Comparison of ENCODE assay signal across 13 cellular contexts in the genomic region with DNA sequence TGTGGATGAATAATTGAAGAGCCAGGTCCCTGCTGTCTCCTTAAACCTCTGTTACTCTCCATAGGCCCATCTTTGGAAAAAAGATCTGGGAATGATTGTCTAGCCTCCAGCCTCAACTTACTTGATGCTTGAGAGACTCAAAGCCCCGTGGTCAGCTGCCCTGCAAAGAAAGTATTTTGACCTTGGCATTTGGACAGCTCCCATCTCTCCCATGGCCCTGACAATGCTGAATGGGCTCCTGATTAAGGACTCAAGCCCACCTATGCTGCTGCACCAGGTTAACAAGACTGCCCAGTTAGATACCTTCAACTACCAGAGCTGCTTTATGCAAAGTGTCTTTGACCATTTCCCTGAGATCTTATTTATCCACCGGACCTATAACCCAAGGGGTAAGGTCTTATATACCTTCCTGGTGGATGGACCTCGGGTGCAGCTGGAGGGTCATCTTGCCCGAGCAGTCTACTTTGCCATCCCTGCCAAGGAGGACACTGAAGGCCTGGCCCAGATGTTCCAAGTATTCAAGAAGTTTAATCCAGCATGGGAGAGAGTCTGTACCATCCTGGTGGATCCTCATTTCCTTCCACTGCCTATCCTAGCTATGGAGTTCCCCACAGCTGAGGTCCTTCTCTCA. TPM values are rescaled to one million over a fixed set of nuclear protein-coding genes. Genes with fewer than 3 reads are reported as not detected.
DNase-seq lines count a peak whose midpoint lies in the region; ATAC-seq, FAIRE-seq and TF ChIP-seq lines count a peak whose summit lies in the region.
"Had no signal": no experiment of that assay in that cellular context is flagged by ENCODE, and none has a peak within 500 bp of the region (broad histone marks: within the 10 kb centered on the region; RNA-seq: fewer than 3 reads in every experiment).

No MANE protein-coding gene starts in this region.

- peaks cover 32% of the 10 kb centered on the region for H3K36me3 Mint-ChIP-seq in activated CD4-positive, alpha-beta T cell treated with anti-CD3 and anti-CD28 coated beads, Interleukin-2, amount 10 ng/mL, durations not matched to agents 24 days and 14 days (ENCODE audit: low read depth)
- peaks cover 21% of the 10 kb centered on the region for H3K36me3 Mint-ChIP-seq in activated naive CD8-positive, alpha-beta T cell treated with anti-CD3 and anti-CD28 coated beads for 36 hours
- peaks cover 17% of the 10 kb centered on the region for H3K36me3 Mint-ChIP-seq in nephron progenitor cell (ENCODE audit: low read depth)

- no peak for TF ChIP-seq RAD21 in Ishikawa (IDR thresholded peaks at IDR 0.05; ENCODE audit: low read depth)

- H3K4me1 ChIP-seq in SJCRH30 = peaks cover 9% of the 10 kb centered on the region

- no peak for TF ChIP-seq CTCF in nephron progenitor cell (IDR thresholded peaks at IDR 0.05)

- ATAC-seq in HG02610 (IDR thresholded peaks at IDR 0.05; ENCODE audit: unreplicated experiment) = no peak
- ATAC-seq: esophagus mucosa, K562 had no signal

- H3K4me1 Mint-ChIP-seq in activated CD4-positive, alpha-beta T cell treated with anti-CD3 and anti-CD28 coated beads, Interleukin-2, amount 10 ng/mL, durations not matched to agents 24 days and 14 days = peaks cover 33% of the 10 kb centered on the region
- H3K4me1 Mint-ChIP-seq in activated naive CD8-positive, alpha-beta T cell treated with anti-CD3 and anti-CD28 coated beads for 36 hours = peaks cover 44% of the 10 kb centered on the region
- H3K4me1 Mint-ChIP-seq in nephron progenitor cell = peaks cover 26% of the 10 kb centered on the region

- no peaks in the 10 kb centered on the region for H3K9me3 Mint-ChIP-seq in activated CD4-positive, alpha-beta T cell treated with anti-CD3 and anti-CD28 coated beads, Interleukin-2, amount 10 ng/mL, durations not matched to agents 24 days and 14 days
- H3K9me3 Mint-ChIP-seq in activated naive CD8-positive, alpha-beta T cell treated with anti-CD3 and anti-CD28 coated beads for 36 hours = no peaks in the 10 kb centered on the region
- H3K9me3 Mint-ChIP-seq in nephron progenitor cell = no peaks in the 10 kb centered on the region

- peak; percentile 54 for DNase-seq in activated CD4-positive, alpha-beta T cell treated with anti-CD3 and anti-CD28 coated beads, Interleukin-2, amount 10 ng/mL, durations not matched to agents 24 days and 14 days
- no peak for DNase-seq in activated CD4-positive, alpha-beta T cell treated with anti-CD3 and anti-CD28 coated beads, Interleukin-2, amount 50 U/mL, for 4 hours
- DNase-seq in activated naive CD8-positive, alpha-beta T cell treated with anti-CD3 and anti-CD28 coated beads for 36 hours = no peak
- DNase-seq in nephron progenitor cell (no peak), SJCRH30 (no peak), HTR-8/SVneo (ENCODE audit: insufficient read length, low spot score) (no peak)
- DNase-seq: NCI-H510A treated with DMSO at 0.1 percent for 48 hours had no signal

- peak overlapping the region; percentile 77 for H3K4me3 Mint-ChIP-seq in activated CD4-positive, alpha-beta T cell treated with anti-CD3 and anti-CD28 coated beads, Interleukin-2, amount 10 ng/mL, durations not matched to agents 24 days and 14 days
- H3K4me3 Mint-ChIP-seq in activated naive CD8-positive, alpha-beta T cell treated with anti-CD3 and anti-CD28 coated beads for 36 hours = peak overlapping the region; percentile 54
- H3K4me3 Mint-ChIP-seq in nephron progenitor cell = peak overlapping the region; percentile 86

- no peaks in the 10 kb centered on the region for H3K27me3 ChIP-seq in SJCRH30
- H3K27me3 ChIP-seq: Peyer's patch had no signal

- no peak overlapping the region for H3K27ac ChIP-seq in SJCRH30
- H3K27ac ChIP-seq: Peyer's patch had no signal

- no peak for TF ChIP-seq EP300 in Ishikawa (IDR thresholded peaks at IDR 0.05; ENCODE audit: borderline replicate concordance)

- H3K36me3 ChIP-seq in SJCRH30 = peaks cover 15% of the 10 kb centered on the region

- H3K4me3 ChIP-seq in SJCRH30 = no peak overlapping the region
- H3K4me3 ChIP-seq: K562 had no signal

- H3K27me3 Mint-ChIP-seq in activated CD4-positive, alpha-beta T cell treated with anti-CD3 and anti-CD28 coated beads, Interleukin-2, amount 10 ng/mL, durations not matched to agents 24 days and 14 days = no peaks in the 10 kb centered on the region
- H3K27me3 Mint-ChIP-seq in activated naive CD8-positive, alpha-beta T cell treated with anti-CD3 and anti-CD28 coated beads for 36 hours = no peaks in the 10 kb centered on the region
- H3K27me3 Mint-ChIP-seq in nephron progenitor cell (ENCODE audit: low read depth, poor library complexity) = no peaks in the 10 kb centered on the region

- H3K27ac Mint-ChIP-seq in activated CD4-positive, alpha-beta T cell treated with anti-CD3 and anti-CD28 coated beads, Interleukin-2, amount 10 ng/mL, durations not matched to agents 24 days and 14 days = peak overlapping the region; percentile 41
- peak overlapping the region; percentile 60 for H3K27ac Mint-ChIP-seq in activated naive CD8-positive, alpha-beta T cell treated with anti-CD3 and anti-CD28 coated beads for 36 hours
- no peak overlapping the region for H3K27ac Mint-ChIP-seq in nephron progenitor cell

- intact Hi-C loops in activated CD4-positive, alpha-beta T cell treated with anti-CD3 and anti-CD28 coated beads, Interleukin-2, amount 10 ng/mL, durations not matched to agents 24 days and 14 days (cut with micrococcal nuclease) = loop anchor here (5.0 kb wide), 1 partner anchor 70 kb away; a partner anchor contains a TSS

- H3K9me3 ChIP-seq in SJCRH30 (replicated peaks) = no peaks in the 10 kb centered on the region
- H3K9me3 ChIP-seq: Peyer's patch had no signal

- FAIRE-seq in HTR-8/SVneo (lab: Jason Lieb, UNC) = no peak
- FAIRE-seq: A204.1, K562 had no signal

TF ChIP-seq in Ishikawa, 13 proteins besides CTCF, POLR2A, EP300 and RAD21:
- TF ChIP-seq, protein P1, sequence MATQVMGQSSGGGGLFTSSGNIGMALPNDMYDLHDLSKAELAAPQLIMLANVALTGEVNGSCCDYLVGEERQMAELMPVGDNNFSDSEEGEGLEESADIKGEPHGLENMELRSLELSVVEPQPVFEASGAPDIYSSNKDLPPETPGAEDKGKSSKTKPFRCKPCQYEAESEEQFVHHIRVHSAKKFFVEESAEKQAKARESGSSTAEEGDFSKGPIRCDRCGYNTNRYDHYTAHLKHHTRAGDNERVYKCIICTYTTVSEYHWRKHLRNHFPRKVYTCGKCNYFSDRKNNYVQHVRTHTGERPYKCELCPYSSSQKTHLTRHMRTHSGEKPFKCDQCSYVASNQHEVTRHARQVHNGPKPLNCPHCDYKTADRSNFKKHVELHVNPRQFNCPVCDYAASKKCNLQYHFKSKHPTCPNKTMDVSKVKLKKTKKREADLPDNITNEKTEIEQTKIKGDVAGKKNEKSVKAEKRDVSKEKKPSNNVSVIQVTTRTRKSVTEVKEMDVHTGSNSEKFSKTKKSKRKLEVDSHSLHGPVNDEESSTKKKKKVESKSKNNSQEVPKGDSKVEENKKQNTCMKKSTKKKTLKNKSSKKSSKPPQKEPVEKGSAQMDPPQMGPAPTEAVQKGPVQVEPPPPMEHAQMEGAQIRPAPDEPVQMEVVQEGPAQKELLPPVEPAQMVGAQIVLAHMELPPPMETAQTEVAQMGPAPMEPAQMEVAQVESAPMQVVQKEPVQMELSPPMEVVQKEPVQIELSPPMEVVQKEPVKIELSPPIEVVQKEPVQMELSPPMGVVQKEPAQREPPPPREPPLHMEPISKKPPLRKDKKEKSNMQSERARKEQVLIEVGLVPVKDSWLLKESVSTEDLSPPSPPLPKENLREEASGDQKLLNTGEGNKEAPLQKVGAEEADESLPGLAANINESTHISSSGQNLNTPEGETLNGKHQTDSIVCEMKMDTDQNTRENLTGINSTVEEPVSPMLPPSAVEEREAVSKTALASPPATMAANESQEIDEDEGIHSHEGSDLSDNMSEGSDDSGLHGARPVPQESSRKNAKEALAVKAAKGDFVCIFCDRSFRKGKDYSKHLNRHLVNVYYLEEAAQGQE (IDR thresholded peaks at IDR 0.05; ENCODE audit: low read depth) = peak; percentile 47; the same call in 1 of the 2 replicates
- TF ChIP-seq CEBPB (IDR thresholded peaks at IDR 0.05) = no peak
- TF ChIP-seq, protein P2, sequence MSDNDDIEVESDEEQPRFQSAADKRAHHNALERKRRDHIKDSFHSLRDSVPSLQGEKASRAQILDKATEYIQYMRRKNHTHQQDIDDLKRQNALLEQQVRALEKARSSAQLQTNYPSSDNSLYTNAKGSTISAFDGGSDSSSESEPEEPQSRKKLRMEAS (IDR thresholded peaks at IDR 0.05) = no peak
TF ChIP-seq in Ishikawa: peak in this region for 1.

RNA-seq across cellular contexts. Expression of a gene that starts 1.6 kb away (rescaled TPM):
- 9.4 and 10.4 TPM in 2 replicates for total RNA-seq in activated CD4-positive, alpha-beta T cell treated with anti-CD3 and anti-CD28 coated beads, Interleukin-2, amount 10 ng/mL, durations not matched to agents 24 days and 14 days
- 10 to 100 TPM; 10.6 to 11.1 TPM for total RNA-seq in activated naive CD8-positive, alpha-beta T cell treated with anti-CD3 and anti-CD28 coated beads for 36 hours
- total RNA-seq in SJCRH30 (2014; rRNA removed; shearing (Covaris generic)) = 20.5 and 23.2 TPM in 2 replicates

RNA-seq across cellular contexts. Expression of a gene that starts 4.8 kb away (rescaled TPM):
- 0.47 and 1.8 TPM in 2 replicates for total RNA-seq in activated CD4-positive, alpha-beta T cell treated with anti-CD3 and anti-CD28 coated beads, Interleukin-2, amount 10 ng/mL, durations not matched to agents 24 days and 14 days
- total RNA-seq in activated naive CD8-positive, alpha-beta T cell treated with anti-CD3 and anti-CD28 coated beads for 36 hours = 1 to 10 TPM in 1 of 2 experiments, under 1 TPM in 1; 0.90 to 1.0 TPM
- total RNA-seq in SJCRH30 (2014; rRNA removed; shearing (Covaris generic)) = 2.1 and 2.8 TPM in 2 replicates

RNA-seq across cellular contexts. Expression of a gene that starts 8.4 kb away (rescaled TPM):
- total RNA-seq in activated CD4-positive, alpha-beta T cell treated with anti-CD3 and anti-CD28 coated beads, Interleukin-2, amount 10 ng/mL, durations not matched to agents 24 days and 14 days = 2.0 and 2.4 TPM in 2 replicates
- total RNA-seq in activated naive CD8-positive, alpha-beta T cell treated with anti-CD3 and anti-CD28 coated beads for 36 hours = 1 to 10 TPM; 2.5 to 3.1 TPM
- 3.9 and 6.7 TPM in 2 replicates for total RNA-seq in SJCRH30 (2014; rRNA removed; shearing (Covaris generic))

RNA-seq across cellular contexts. Expression of a gene that starts 8.6 kb away (rescaled TPM):
- total RNA-seq in activated CD4-positive, alpha-beta T cell treated with anti-CD3 and anti-CD28 coated beads, Interleukin-2, amount 10 ng/mL, durations not matched to agents 24 days and 14 days = 48.7 and 50.8 TPM in 2 replicates
- total RNA-seq in activated naive CD8-positive, alpha-beta T cell treated with anti-CD3 and anti-CD28 coated beads for 36 hours = 10 to 100 TPM; 45.2 to 45.7 TPM
- 85.2 and 91.4 TPM in 2 replicates for total RNA-seq in SJCRH30 (2014; rRNA removed; shearing (Covaris generic))

RNA-seq across cellular contexts. Expression of a gene that starts 25.2 kb away (rescaled TPM):
- 5.5 and 6.0 TPM in 2 replicates for total RNA-seq in activated CD4-positive, alpha-beta T cell treated with anti-CD3 and anti-CD28 coated beads, Interleukin-2, amount 10 ng/mL, durations not matched to agents 24 days and 14 days
- 1 to 10 TPM; 3.5 to 3.8 TPM for total RNA-seq in activated naive CD8-positive, alpha-beta T cell treated with anti-CD3 and anti-CD28 coated beads for 36 hours
- 6.2 TPM in 2 replicates for total RNA-seq in SJCRH30 (2014; rRNA removed; shearing (Covaris generic))
